8 cellular contexts compared by ENCODE assay signal in genomic region chr18:74496508-74497307, GRCh38. TPM values are rescaled to one million over a fixed set of nuclear protein-coding genes. Genes with fewer than 3 reads are reported as not detected.
DNase-seq lines count a peak whose midpoint lies in the region; ATAC-seq and TF ChIP-seq lines count a peak whose summit lies in the region.

No MANE protein-coding gene starts in this region.

- no peaks in the 10 kb centered on the region for H3K9me3 ChIP-seq in ascending aorta
- no peaks in the 10 kb centered on the region for H3K9me3 ChIP-seq in gastrocnemius medialis

- DNase-seq in COLO668 (lab: John Stamatoyannopoulos, UW; ENCODE audit: unreplicated experiment): peak; percentile 75
- peak; percentile 80 for DNase-seq in RPMI8226
- DNase-seq in ascending aorta (ENCODE audit: low spot score in 2 of 2): peak in 1 of 2 donors; percentile 83
- DNase-seq in gastrocnemius medialis: peak in 1 of 2 donors; percentile 46
- no peak for DNase-seq in central memory CD4-positive, alpha-beta T cell

- ATAC-seq in GM19351 (IDR thresholded peaks at IDR 0.05; ENCODE audit: unreplicated experiment) (peak; percentile 30), HG03378 (IDR thresholded peaks at IDR 0.05; ENCODE audit: unreplicated experiment) (peak; percentile 4), gastrocnemius medialis (peak in 1 of 2 donors; percentile 34)

- H3K36me3 ChIP-seq in ascending aorta: peaks cover under 1 to 10% of the 10 kb centered on the region in 2 donors
- H3K36me3 ChIP-seq in gastrocnemius medialis: peaks cover 0 to 18% of the 10 kb centered on the region in 2 donors

- H3K4me3 ChIP-seq in ascending aorta: peak overlapping the region; percentile 75 to 87
- H3K4me3 ChIP-seq in iPS-11a (ENCODE audit: low read depth, low read length): peak overlapping the region; percentile 82
- peak overlapping the region; percentile 68 to 96 (median 82) for H3K4me3 ChIP-seq in gastrocnemius medialis

- peaks cover 0 to 9% of the 10 kb centered on the region in 2 donors for H3K4me1 ChIP-seq in ascending aorta
- peaks cover 9 to 13% of the 10 kb centered on the region in 2 donors for H3K4me1 ChIP-seq in gastrocnemius medialis

- H3K27me3 ChIP-seq in ascending aorta (no peaks in the 10 kb centered on the region), gastrocnemius medialis (no peaks in the 10 kb centered on the region)

- intact Hi-C loops in ascending aorta (cut with DNase I): loop anchor here (1.0 to 10.0 kb wide), 8 partner anchors 56 to 1998 kb away; partner anchors contain the start of genes PTGR3, TIMM21, ZNF407 and ZNF516
- intact Hi-C loops in gastrocnemius medialis (cut with DNase I; ENCODE audit: low total_unique reads): loop anchor here (1.0 to 5.0 kb wide), 6 partner anchors 56 to 712 kb away; partner anchors contain the start of genes PTGR3, TIMM21 and ZNF407

- TF ChIP-seq POLR2A in gastrocnemius medialis (IDR thresholded peaks at IDR 0.05): no peak

- TF ChIP-seq CTCF in ascending aorta (IDR thresholded peaks at IDR 0.05): peak in 1 of 3 experiments; percentile 4
- TF ChIP-seq CTCF in gastrocnemius medialis (IDR thresholded peaks at IDR 0.05 in 4 of 5, conservative IDR thresholded peaks at IDR 0.05 in 1 of 5): peak in 2 of 5 experiments; percentile 12 to 19

- in situ Hi-C loops in gastrocnemius medialis (cut with MboI; ENCODE audit: low sequenced_read_pairs in 4 of 4): loop anchor here in 3 of 4 donors (5.0 to 10.0 kb wide), 3 partner anchors 101 to 302 kb away; partner anchors contain the start of gene ZNF407 (in 1 of the 3)

- H3K27ac ChIP-seq in ascending aorta (peak overlapping the region; percentile 88 to 97), gastrocnemius medialis (peak overlapping the region; percentile 78 to 90 (median 88))

RNA-seq across cellular contexts. Expression of gene CNDP2, which starts 0.5 kb away (rescaled TPM):
- total RNA-seq in ascending aorta (33.5 TPM), gastrocnemius medialis (10 to 100 TPM; 29.5 to 82.8 (median 31.6) TPM)

RNA-seq across cellular contexts. Expression of gene CNDP1, which starts 37.6 kb away (rescaled TPM):
- total RNA-seq in ascending aorta (not detected), gastrocnemius medialis (not detected)

RNA-seq across cellular contexts. Expression of gene DIPK1C, which starts 39.6 kb away (rescaled TPM):
- total RNA-seq in ascending aorta (not detected), gastrocnemius medialis (1 to 10 TPM in 1 of 4 donors, under 1 TPM in 1, not detected in 2; 0.07 to 2.0 TPM)
